Comparison of ENCODE assay signal across 8 cellular contexts in the genomic region with DNA sequence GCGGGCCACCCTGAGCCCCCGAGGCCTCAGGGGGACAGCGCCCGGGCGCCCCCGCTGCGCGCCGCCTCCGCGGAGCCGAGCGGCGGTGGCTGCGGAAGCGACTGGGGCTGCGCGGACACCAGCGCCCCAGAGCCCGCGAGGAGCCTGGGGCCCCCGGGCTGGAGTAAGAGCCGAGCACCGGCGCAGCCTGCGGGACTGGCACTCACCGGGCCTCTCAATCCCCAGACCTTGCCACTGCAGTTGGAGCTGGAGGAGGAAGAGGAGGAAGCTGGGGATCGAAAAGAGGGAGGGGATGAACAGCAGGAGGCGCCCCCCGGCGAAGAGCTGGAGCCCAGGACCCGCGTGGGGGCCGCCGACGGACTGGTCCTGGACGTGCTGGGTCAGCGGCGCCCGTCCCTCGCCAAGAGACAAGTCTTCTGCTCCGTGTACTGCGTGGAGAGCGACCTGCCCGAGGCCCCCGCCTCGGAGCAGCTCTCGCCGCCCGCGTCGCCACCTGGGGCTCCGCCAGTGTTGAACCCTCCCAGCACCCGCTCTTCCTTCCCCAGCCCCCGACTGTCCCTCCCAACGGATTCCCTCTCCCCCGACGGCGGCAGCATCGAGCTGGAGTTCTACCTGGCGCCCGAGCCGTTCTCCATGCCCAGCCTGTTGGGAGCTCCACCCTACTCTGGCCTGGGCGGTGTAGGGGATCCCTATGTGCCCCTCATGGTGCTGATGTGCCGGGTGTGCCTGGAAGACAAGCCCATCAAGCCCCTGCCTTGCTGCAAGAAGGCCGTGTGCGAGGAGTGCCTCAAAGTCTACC. TPM values are rescaled to one million over a fixed set of nuclear protein-coding genes. Genes with fewer than 3 reads are reported as not detected.
DNase-seq lines count a peak whose midpoint lies in the region; ATAC-seq and TF ChIP-seq lines count a peak whose summit lies in the region.

No MANE protein-coding gene starts in this region.

- H3K4me1 ChIP-seq in breast epithelium (no peaks in the 10 kb centered on the region), iPS-20b (ENCODE audit: insufficient read depth, low read length) (peaks cover 13% of the 10 kb centered on the region; the same call in 1 of the 2 replicates)

- intact Hi-C loops in breast epithelium (cut with DNase I; ENCODE audit: low total_unique reads) = no loop called here

- H3K36me3 ChIP-seq in breast epithelium = no peaks in the 10 kb centered on the region
- H3K36me3 ChIP-seq in iPS-20b (ENCODE audit: insufficient read depth, low read depth, low read length) = no peaks in the 10 kb centered on the region

- no peaks in the 10 kb centered on the region for H3K9me3 ChIP-seq in breast epithelium
- H3K9me3 ChIP-seq in iPS-20b (ENCODE audit: insufficient read depth, low read depth, low read length) = no peaks in the 10 kb centered on the region

- peak overlapping the region; percentile 73 to 91 (median 81) for H3K4me3 ChIP-seq in breast epithelium
- peak overlapping the region; percentile 84 for H3K4me3 ChIP-seq in iPS-20b (ENCODE audit: low read length)
- H3K4me3 ChIP-seq in retinal pigment epithelial cell (ENCODE audit: low read length) = peak overlapping the region; percentile 91

- TF ChIP-seq CTCF in breast epithelium (IDR thresholded peaks at IDR 0.05) (no peak), retinal pigment epithelial cell (conservative IDR thresholded peaks at IDR 0.05; ENCODE audit: low read depth, low read length) (peak; percentile 27)

- H3K27me3 ChIP-seq in breast epithelium (no peaks in the 10 kb centered on the region), iPS-20b (ENCODE audit: insufficient read depth, low read length) (peaks cover 33% of the 10 kb centered on the region)

- H3K9ac ChIP-seq in iPS-20b (ENCODE audit: low read depth, low read length) = peak overlapping the region; percentile 72

- peak; percentile 18 for DNase-seq in stimulated activated CD4-positive, alpha-beta T cell treated with anti-CD3 and anti-CD28 coated beads, Interleukin-15, amount 100 ng/mL, for 24 hours
- DNase-seq in stimulated activated CD4-positive, alpha-beta T cell treated with anti-CD3 and anti-CD28 coated beads, Interleukin-2, amount 100 ng/mL, for 48 hours = no peak
- peak; percentile 85 for DNase-seq in NCI-H146 (lab: John Stamatoyannopoulos, UW)
- DNase-seq in breast epithelium (ENCODE audit: low spot score in 2 of 2) = peak in 1 of 2 donors; percentile 45
- no peak for DNase-seq in retinal pigment epithelial cell (ENCODE audit: low read depth)

- no peak for TF ChIP-seq POLR2A in breast epithelium (IDR thresholded peaks at IDR 0.05)

- ATAC-seq in HG03342 (IDR thresholded peaks at IDR 0.05; ENCODE audit: unreplicated experiment) (no peak), HG03025 (IDR thresholded peaks at IDR 0.05; ENCODE audit: low FRiP score, unreplicated experiment) (no peak)

- H3K27ac ChIP-seq in breast epithelium (peak overlapping the region; percentile 96 to 98), iPS-20b (ENCODE audit: low read length) (no peak overlapping the region)

RNA-seq across cellular contexts. Expression of a gene that starts 0.6 kb away (rescaled TPM):
- 10 to 100 TPM; 40.1 to 43.3 (median 41.0) TPM for total RNA-seq in breast epithelium

Comparison
In these comparisons a context has a peak if more than half of its experiments do, and no peak if none do; other contexts are left out.
1. DNase-seq: peak in stimulated activated CD4-positive, alpha-beta T cell treated with anti-CD3 and anti-CD28 coated beads, Interleukin-15, amount 100 ng/mL, for 24 hours (single experiment) and NCI-H146 (single experiment); none in stimulated activated CD4-positive, alpha-beta T cell treated with anti-CD3 and anti-CD28 coated beads, Interleukin-2, amount 100 ng/mL, for 48 hours (0 of 2) and retinal pigment epithelial cell (single experiment).
2. Peak in every context shown above with its lines, with median percentiles within 50 percentile points of each other: H3K4me3 ChIP-seq.